Comparison of ENCODE assay signal across 20 cellular contexts in the genomic region with DNA sequence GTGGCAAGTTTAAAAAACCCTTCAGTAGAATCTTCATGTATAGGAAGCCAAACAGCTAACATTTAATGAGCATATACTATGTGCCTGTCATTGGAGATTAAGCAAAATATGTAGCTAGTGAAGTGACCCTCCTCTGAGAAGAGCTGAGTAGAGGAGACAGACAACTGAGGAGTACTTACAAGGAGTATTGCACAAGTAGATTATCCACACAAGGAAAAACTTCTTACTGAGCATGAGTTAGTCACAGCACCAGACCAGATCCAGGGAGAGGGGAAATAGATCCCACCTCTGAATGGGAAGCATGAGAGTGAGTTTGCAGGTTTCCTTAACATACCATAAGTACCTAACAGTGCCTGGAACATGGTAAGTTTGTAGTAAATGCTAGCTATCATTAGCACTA. TPM values are rescaled to one million over a fixed set of nuclear protein-coding genes. Genes with fewer than 3 reads are reported as not detected.
A peak's percentile ranks its signal among the peaks of the same experiment; 100 is the strongest.
DNase-seq lines count a peak whose midpoint lies in the region; ATAC-seq and TF ChIP-seq lines count a peak whose summit lies in the region.
"Had no signal": no experiment of that assay in that cellular context is flagged by ENCODE, and none has a peak within 500 bp of the region (broad histone marks: within the 10 kb centered on the region; RNA-seq: fewer than 3 reads in every experiment).

No MANE protein-coding gene starts in this region.

- H3K4me1 ChIP-seq in GM23248 (ENCODE audit: insufficient read depth) (peaks cover 100% of the 10 kb centered on the region), osteoblast (ENCODE audit: insufficient read depth, low read length) (peaks cover 60% of the 10 kb centered on the region)
- H3K4me1 ChIP-seq: Peyer's patch had no signal

- TF ChIP-seq CTCF in osteoblast (IDR thresholded peaks at IDR 0.05; ENCODE audit: extremely low read depth, low read depth, low read length) = no peak

- H3K4me3 ChIP-seq in GM23248 = no peak overlapping the region
- no peak overlapping the region for H3K4me3 ChIP-seq in SK-N-MC
- no peak overlapping the region for H3K4me3 ChIP-seq in osteoblast (ENCODE audit: insufficient read depth, low read length)
- H3K4me3 ChIP-seq: K562, Peyer's patch had no signal

- peaks cover 100% of the 10 kb centered on the region for H3K79me2 ChIP-seq in GM23248 (ENCODE audit: insufficient read depth)
- H3K79me2 ChIP-seq in osteoblast (ENCODE audit: insufficient read depth, low read length) = peaks cover 100% of the 10 kb centered on the region

- in situ Hi-C loops in GM23248 (cut with MboI) = no loop called here

- H3K9ac ChIP-seq in GM23248 (peak overlapping the region; percentile 56), SK-N-MC (ENCODE audit: insufficient read length) (no peak overlapping the region)

- H3K9me2 ChIP-seq in GM23248 (ENCODE audit: insufficient read depth) = no peaks in the 10 kb centered on the region

- H3K27me3 ChIP-seq in GM23248 (replicated peaks; ENCODE audit: insufficient read depth) = no peaks in the 10 kb centered on the region
- H3K27me3 ChIP-seq in osteoblast (ENCODE audit: insufficient read depth, low read length) = no peaks in the 10 kb centered on the region
- H3K27me3 ChIP-seq: Peyer's patch had no signal

- ATAC-seq in stimulated activated naive CD8-positive, alpha-beta T cell treated with anti-CD3 and anti-CD28 coated beads, Interleukin-15, Interleukin-2, amounts not matched to agents 100 U/mL and 50 U/mL, for 24 hours = no peak
- ATAC-seq in GM21423 (IDR thresholded peaks at IDR 0.05; ENCODE audit: unreplicated experiment) = no peak
- ATAC-seq: K562, Right ventricle myocardium inferior had no signal

- no peak overlapping the region for H2AFZ ChIP-seq in GM23248
- H2AFZ ChIP-seq in osteoblast (ENCODE audit: low read length) = no peak overlapping the region

- H4K20me1 ChIP-seq in GM23248 (ENCODE audit: insufficient read depth) (peaks cover 92% of the 10 kb centered on the region), osteoblast (ENCODE audit: insufficient read depth, low read length) (peaks cover 88% of the 10 kb centered on the region)

- H3F3A ChIP-seq in GM23248 (ENCODE audit: insufficient read depth) = peaks cover 100% of the 10 kb centered on the region

- H3K4me2 ChIP-seq in GM23248 (ENCODE audit: unreplicated experiment) (peak overlapping the region; percentile 23), osteoblast (ENCODE audit: insufficient read depth, low read length) (no peak overlapping the region)

- DNase-seq in GM23248 (peak; percentile 56), SK-N-MC (ENCODE audit: low read depth, low spot score) (no peak), epithelial cell of prostate (ENCODE audit: low read depth, low spot score) (no peak), osteoblast (ENCODE audit: insufficient read length, low spot score, missing footprints) (no peak), NCI-H2196 treated with DMSO at 0.1 percent for 48 hours (lab: John Stamatoyannopoulos, UW; ENCODE audit: unreplicated experiment) (no peak), RPMI8226 (no peak)
- DNase-seq in stimulated activated naive CD8-positive, alpha-beta T cell treated with anti-CD3 and anti-CD28 coated beads, Interleukin-15, Interleukin-2, amounts not matched to agents 100 U/mL and 50 U/mL, for 24 hours = no peak
- DNase-seq: DMS53, EL, GF-D8, MV-4-11, NCI-H1105 treated with DMSO at 0.1 percent for 48 hours, NCI-H2081 treated with DMSO at 0.1 percent for 48 hours, NCI-H2171 treated with DMSO at 0.1 percent for 48 hours, NCI-H446, NCI-H526, Peyer's patch had no signal

- H3K27ac ChIP-seq in GM23248 (peak overlapping the region; percentile 78), SK-N-MC (0 out of 2 replicates have a peak overlapping the region, but pooled peaks have one; percentile 33), epithelial cell of prostate (peak overlapping the region; percentile 12), osteoblast (ENCODE audit: low read depth, low read length) (peak overlapping the region; percentile 52)
- H3K27ac ChIP-seq: Peyer's patch had no signal

- H3K36me3 ChIP-seq in GM23248 (ENCODE audit: low read depth) = peaks cover 51% of the 10 kb centered on the region
- peaks cover 3% of the 10 kb centered on the region; the same call in 1 of the 2 replicates for H3K36me3 ChIP-seq in SK-N-MC (ENCODE audit: insufficient read depth, low read length)
- H3K36me3 ChIP-seq in osteoblast (ENCODE audit: insufficient read depth, low read length) = peaks cover 39% of the 10 kb centered on the region
- H3K36me3 ChIP-seq: Peyer's patch had no signal

- H3K9me3 ChIP-seq in GM23248 (ENCODE audit: low read depth) (no peaks in the 10 kb centered on the region), SK-N-MC (ENCODE audit: low read depth, low read length) (no peaks in the 10 kb centered on the region), osteoblast (ENCODE audit: low read depth, low read length) (no peaks in the 10 kb centered on the region)
- H3K9me3 ChIP-seq: Peyer's patch had no signal

RNA-seq across cellular contexts. Expression of a gene that starts 33.0 kb away (rescaled TPM):
- 795 and 861 TPM in 2 replicates for total RNA-seq in GM23248 (2014; rRNA removed; shearing (Covaris generic))
- 550 and 553 TPM in 2 replicates for polyA plus RNA-seq in GM23248 (2016; fragmentation: Nextera tagmentation; extraction: Ambion mirVana)
- 584 and 701 TPM in 2 replicates for total RNA-seq in osteoblast

Comparison
In these comparisons a context has a peak if more than half of its experiments do, and no peak if none do; other contexts are left out.
1. H3K27ac ChIP-seq: peak in every context shown above with its lines; median percentile 78 in GM23248; 52 in osteoblast; 33 in SK-N-MC; 12 in epithelial cell of prostate.